Comparison of ENCODE assay signal across 1 cellular context in genomic region chr7:22485189-22485588, GRCh38.
TF ChIP-seq lines count a peak whose summit lies in the region.

No MANE protein-coding gene starts in this region.

TF ChIP-seq in SK-N-SH treated with all-trans-retinoic acid at 6 μM for 48 hours, 23 proteins besides CTCF, POLR2A, EP300 and RAD21 (continued from another document):
- TF ChIP-seq PATZ1 (CRISPR knock-in tag; IDR thresholded peaks at IDR 0.05; ENCODE audit: borderline replicate concordance) (no peak; the same call in 1 of the 2 replicates), ISL1 (CRISPR knock-in tag; IDR thresholded peaks at IDR 0.05) (peak; percentile 97)
